In genomic region chr11:64911689-64912088, GRCh38 we compare ENCODE assay signal across 15 cellular contexts. TPM values are rescaled to one million over a fixed set of nuclear protein-coding genes. Genes with fewer than 3 reads are reported as not detected.
A peak's percentile ranks its signal among the peaks of the same experiment; 100 is the strongest.
DNase-seq lines count a peak whose midpoint lies in the region; ATAC-seq and TF ChIP-seq lines count a peak whose summit lies in the region.
"Had no signal": no experiment of that assay in that cellular context is flagged by ENCODE, and none has a peak within 500 bp of the region (broad histone marks: within the 10 kb centered on the region; RNA-seq: fewer than 3 reads in every experiment).

No MANE protein-coding gene starts in this region.

- H3K4me3 ChIP-seq in neuronal stem cell (ENCODE audit: low read length in 2 of 2) (no peak overlapping the region), right atrium auricular region (no peak overlapping the region)

- H2BK5ac ChIP-seq in neuronal stem cell (ENCODE audit: low read length), result no peak overlapping the region

- no peak overlapping the region for H2BK15ac ChIP-seq in neuronal stem cell (ENCODE audit: low read length)

- TF ChIP-seq CTCF in right atrium auricular region (IDR thresholded peaks at IDR 0.05), result no peak

- no peak overlapping the region for H4K8ac ChIP-seq in neuronal stem cell (ENCODE audit: low read depth, low read length)

- peaks cover under 1% of the 10 kb centered on the region for H3K79me1 ChIP-seq in neuronal stem cell (ENCODE audit: low read depth, low read length)

- no peak overlapping the region for H2AFZ ChIP-seq in neuronal stem cell (ENCODE audit: low read length)

- peaks cover 29% of the 10 kb centered on the region for H3K36me3 Mint-ChIP-seq in activated CD4-positive, alpha-beta T cell treated with anti-CD3 and anti-CD28 coated beads, Interleukin-2, amount 10 ng/mL, durations not matched to agents 24 days and 14 days (ENCODE audit: low read depth)
- H3K36me3 Mint-ChIP-seq in activated naive CD4-positive, alpha-beta T cell treated with anti-CD3 and anti-CD28 coated beads, Interleukin-2, amount 10 ng/mL, durations not matched to agents 7 days and 5 days, result peaks cover 25% of the 10 kb centered on the region
- H3K36me3 Mint-ChIP-seq in natural killer cell treated with Interleukin-12 subunit alpha and Interleukin-12 subunit beta and Interleukin-15 and Interleukin-18, amount 100 ng/mL, for 72 hours, result no peaks in the 10 kb centered on the region

- no peaks in the 10 kb centered on the region for H3K9me3 Mint-ChIP-seq in activated CD4-positive, alpha-beta T cell treated with anti-CD3 and anti-CD28 coated beads, Interleukin-2, amount 10 ng/mL, durations not matched to agents 24 days and 14 days
- no peaks in the 10 kb centered on the region for H3K9me3 Mint-ChIP-seq in activated naive CD4-positive, alpha-beta T cell treated with anti-CD3 and anti-CD28 coated beads, Interleukin-2, amount 10 ng/mL, durations not matched to agents 7 days and 5 days
- H3K9me3 Mint-ChIP-seq in natural killer cell treated with Interleukin-12 subunit alpha and Interleukin-12 subunit beta and Interleukin-15 and Interleukin-18, amount 100 ng/mL, for 72 hours, result no peaks in the 10 kb centered on the region
- H3K9me3 Mint-ChIP-seq: CD4-positive, alpha-beta T cell; H9 had no signal

- peaks cover 34 to 56% of the 10 kb centered on the region in 2 donors for H3K36me3 ChIP-seq in neuronal stem cell (replicated peaks in 1 of 2; ENCODE audit: control insufficient read depth in 2 of 2, insufficient read depth in 2 of 2, low read length in 2 of 2)
- peaks cover 73% of the 10 kb centered on the region for H3K36me3 ChIP-seq in right atrium auricular region

- no peak overlapping the region for H3K9ac ChIP-seq in neuronal stem cell (ENCODE audit: low read depth, low read length, poor library complexity)

- DNase-seq in activated CD4-positive, alpha-beta T cell treated with anti-CD3 and anti-CD28 coated beads, Interleukin-2, amount 10 ng/mL, durations not matched to agents 24 days and 14 days, result no peak
- DNase-seq in activated CD4-positive, alpha-beta T cell treated with anti-CD3 and anti-CD28 coated beads, Interleukin-2, amount 50 U/mL, for 48 hours, result no peak
- DNase-seq in activated naive CD4-positive, alpha-beta T cell treated with anti-CD3 and anti-CD28 coated beads, Interleukin-2, amount 10 ng/mL, durations not matched to agents 7 days and 5 days, result no peak
- DNase-seq in activated naive CD4-positive, alpha-beta T cell treated with Interleukin-2 at 50 U/mL for 16 hours, result no peak
- DNase-seq in neuronal stem cell (ENCODE audit: low spot score) (no peak), right atrium auricular region (ENCODE audit: low spot score) (no peak)
- DNase-seq in natural killer cell treated with Interleukin-12 subunit alpha and Interleukin-12 subunit beta and Interleukin-15 and Interleukin-18, amount 100 ng/mL, for 72 hours (ENCODE audit: low spot score), result no peak
- DNase-seq: AML-193; C1 segment of cervical spinal cord; CD4-positive, alpha-beta T cell; DMS79; GOT3; H9; IMR-90 had no signal

- no peak overlapping the region for H3K4me2 ChIP-seq in neuronal stem cell (ENCODE audit: insufficient read depth, low read length, poor library complexity, severe bottlenecking)

- H3K4ac ChIP-seq in neuronal stem cell (ENCODE audit: low read length), result no peak overlapping the region

- no peak overlapping the region for H3K27ac ChIP-seq in neuronal stem cell (replicated peaks; ENCODE audit: low read length)
- no peak overlapping the region for H3K27ac ChIP-seq in right atrium auricular region

- no peak overlapping the region for H2BK12ac ChIP-seq in neuronal stem cell (ENCODE audit: low read length)

- no CpG with 5 or more reads among the region's 9 CpGs for WGBS in neuronal stem cell (ENCODE audit: extremely low coverage in 2 of 2, insufficient read length in 2 of 2, insufficient replicate concordance in 1 of 2), 2 donors

- H3K4me1 ChIP-seq in neuronal stem cell (ENCODE audit: control insufficient read depth in 2 of 2, insufficient read depth in 1 of 2, low read depth in 1 of 2, low read length in 2 of 2) (peaks cover 6% of the 10 kb centered on the region in 2 donors), right atrium auricular region (peaks cover 0 to 16% of the 10 kb centered on the region in 2 donors)

- H3K4me3 Mint-ChIP-seq in activated CD4-positive, alpha-beta T cell treated with anti-CD3 and anti-CD28 coated beads, Interleukin-2, amount 10 ng/mL, durations not matched to agents 24 days and 14 days, result no peak overlapping the region
- H3K4me3 Mint-ChIP-seq in activated naive CD4-positive, alpha-beta T cell treated with anti-CD3 and anti-CD28 coated beads, Interleukin-2, amount 10 ng/mL, durations not matched to agents 7 days and 5 days, result no peak overlapping the region
- H3K4me3 Mint-ChIP-seq in natural killer cell treated with Interleukin-12 subunit alpha and Interleukin-12 subunit beta and Interleukin-15 and Interleukin-18, amount 100 ng/mL, for 72 hours, result no peak overlapping the region
- H3K4me3 Mint-ChIP-seq: CD4-positive, alpha-beta T cell; H9 had no signal

- no peak for ATAC-seq in natural killer cell treated with Interleukin-12 subunit alpha and Interleukin-12 subunit beta and Interleukin-15 and Interleukin-18, amount 100 ng/mL, for 72 hours

- no peak overlapping the region for H2BK120ac ChIP-seq in neuronal stem cell (ENCODE audit: low read depth, low read length)

- peak overlapping the region; percentile 47 for H3K27ac Mint-ChIP-seq in activated CD4-positive, alpha-beta T cell treated with anti-CD3 and anti-CD28 coated beads, Interleukin-2, amount 10 ng/mL, durations not matched to agents 24 days and 14 days
- H3K27ac Mint-ChIP-seq in activated naive CD4-positive, alpha-beta T cell treated with anti-CD3 and anti-CD28 coated beads, Interleukin-2, amount 10 ng/mL, durations not matched to agents 7 days and 5 days, result peak overlapping the region; percentile 70
- no peak overlapping the region for H3K27ac Mint-ChIP-seq in natural killer cell treated with Interleukin-12 subunit alpha and Interleukin-12 subunit beta and Interleukin-15 and Interleukin-18, amount 100 ng/mL, for 72 hours
- H3K27ac Mint-ChIP-seq: CD4-positive, alpha-beta T cell had no signal

- H3K27me3 ChIP-seq in neuronal stem cell (ENCODE audit: control insufficient read depth in 3 of 3, insufficient read depth in 3 of 3, low read depth in 1 of 3, low read length in 3 of 3) (no peaks in the 10 kb centered on the region), right atrium auricular region (no peaks in the 10 kb centered on the region)

- CTCF ChIA-PET in activated naive CD4-positive, alpha-beta T cell treated with anti-CD3 and anti-CD28 coated beads, Interleukin-2, amount 10 ng/mL, durations not matched to agents 7 days and 5 days (lab: Charles Lee), result interaction anchor here (1.0 to 1.4 kb wide), 2 partner anchors 18 to 199 kb away, joined by 3 to 5 read pairs; no protein-coding TSS in a partner anchor

- H2AK5ac ChIP-seq in neuronal stem cell (ENCODE audit: low read depth, low read length), result no peak overlapping the region

- H3K4me1 Mint-ChIP-seq in activated CD4-positive, alpha-beta T cell treated with anti-CD3 and anti-CD28 coated beads, Interleukin-2, amount 10 ng/mL, durations not matched to agents 24 days and 14 days, result peaks cover 13% of the 10 kb centered on the region
- H3K4me1 Mint-ChIP-seq in activated naive CD4-positive, alpha-beta T cell treated with anti-CD3 and anti-CD28 coated beads, Interleukin-2, amount 10 ng/mL, durations not matched to agents 7 days and 5 days, result peaks cover 18% of the 10 kb centered on the region
- H3K4me1 Mint-ChIP-seq in natural killer cell treated with Interleukin-12 subunit alpha and Interleukin-12 subunit beta and Interleukin-15 and Interleukin-18, amount 100 ng/mL, for 72 hours (ENCODE audit: low read depth in 2 of 2), result peaks cover 9 to 12% of the 10 kb centered on the region in 2 donors

- H3K18ac ChIP-seq in neuronal stem cell (ENCODE audit: low read length), result no peak overlapping the region

- H3K27me3 Mint-ChIP-seq in activated CD4-positive, alpha-beta T cell treated with anti-CD3 and anti-CD28 coated beads, Interleukin-2, amount 10 ng/mL, durations not matched to agents 24 days and 14 days, result no peaks in the 10 kb centered on the region
- no peaks in the 10 kb centered on the region for H3K27me3 Mint-ChIP-seq in activated naive CD4-positive, alpha-beta T cell treated with anti-CD3 and anti-CD28 coated beads, Interleukin-2, amount 10 ng/mL, durations not matched to agents 7 days and 5 days
- H3K27me3 Mint-ChIP-seq in natural killer cell treated with Interleukin-12 subunit alpha and Interleukin-12 subunit beta and Interleukin-15 and Interleukin-18, amount 100 ng/mL, for 72 hours, result no peaks in the 10 kb centered on the region
- H3K27me3 Mint-ChIP-seq: CD4-positive, alpha-beta T cell had no signal

- H3K23ac ChIP-seq in neuronal stem cell (ENCODE audit: low read depth, low read length, poor library complexity), result peak overlapping the region; percentile 57

- intact Hi-C loops in activated CD4-positive, alpha-beta T cell treated with anti-CD3 and anti-CD28 coated beads, Interleukin-2, amount 10 ng/mL, durations not matched to agents 24 days and 14 days (cut with micrococcal nuclease), result no loop called here

- no peak overlapping the region for H4K91ac ChIP-seq in neuronal stem cell (ENCODE audit: low read depth, low read length, poor library complexity)

- H3K14ac ChIP-seq in neuronal stem cell (ENCODE audit: low read length), result no peak overlapping the region

- H3K9me3 ChIP-seq in neuronal stem cell (replicated peaks in 1 of 2; ENCODE audit: control insufficient read depth in 2 of 2, insufficient read depth in 1 of 2, low read depth in 1 of 2, low read length in 2 of 2), result no peaks in the 10 kb centered on the region
- H3K9me3 ChIP-seq in right atrium auricular region, result no peaks in the 10 kb centered on the region

RNA-seq across cellular contexts. Expression of gene ATG2A, which starts 5.3 kb away (rescaled TPM):
- total RNA-seq in activated CD4-positive, alpha-beta T cell treated with anti-CD3 and anti-CD28 coated beads, Interleukin-2, amount 10 ng/mL, durations not matched to agents 24 days and 14 days, result 22.5 and 23.1 TPM in 2 replicates
- 5.3 TPM for polyA plus RNA-seq in neuronal stem cell (2013, experiment 1 of 2)
- 5.5 TPM for polyA plus RNA-seq in neuronal stem cell (2013, experiment 2 of 2)
- 10 to 100 TPM; 24.1 to 31.9 TPM for total RNA-seq in natural killer cell treated with Interleukin-12 subunit alpha and Interleukin-12 subunit beta and Interleukin-15 and Interleukin-18, amount 100 ng/mL, for 72 hours
- total RNA-seq in right atrium auricular region, result 10 to 100 TPM; 16.0 to 24.1 TPM

RNA-seq across cellular contexts. Expression of gene PPP2R5B, which starts 12.8 kb away (rescaled TPM):
- total RNA-seq in activated CD4-positive, alpha-beta T cell treated with anti-CD3 and anti-CD28 coated beads, Interleukin-2, amount 10 ng/mL, durations not matched to agents 24 days and 14 days, result 11.4 and 16.7 TPM in 2 replicates
- polyA plus RNA-seq in neuronal stem cell (2013, experiment 1 of 2), result 5.7 TPM
- polyA plus RNA-seq in neuronal stem cell (2013, experiment 2 of 2), result 6.1 TPM
- total RNA-seq in natural killer cell treated with Interleukin-12 subunit alpha and Interleukin-12 subunit beta and Interleukin-15 and Interleukin-18, amount 100 ng/mL, for 72 hours, result 10 to 100 TPM; 32.6 to 35.6 TPM
- 10 to 100 TPM; 21.5 to 23.0 TPM for total RNA-seq in right atrium auricular region

RNA-seq across cellular contexts. Expression of gene GPHA2, which starts 24.0 kb away (rescaled TPM):
- total RNA-seq in activated CD4-positive, alpha-beta T cell treated with anti-CD3 and anti-CD28 coated beads, Interleukin-2, amount 10 ng/mL, durations not matched to agents 24 days and 14 days, result not detected in 2 replicates
- polyA plus RNA-seq in neuronal stem cell (2013, experiment 1 of 2), result 0.84 TPM
- polyA plus RNA-seq in neuronal stem cell (2013, experiment 2 of 2), result 0.89 TPM
- total RNA-seq in natural killer cell treated with Interleukin-12 subunit alpha and Interleukin-12 subunit beta and Interleukin-15 and Interleukin-18, amount 100 ng/mL, for 72 hours, result not detected
- total RNA-seq in right atrium auricular region, result not detected
- total RNA-seq: HT-29, IMR-90 had no signal
- polyA plus RNA-seq: IMR-90 had no signal

RNA-seq across cellular contexts. Expression of gene EHD1, which starts 33.3 kb away (rescaled TPM):
- total RNA-seq in activated CD4-positive, alpha-beta T cell treated with anti-CD3 and anti-CD28 coated beads, Interleukin-2, amount 10 ng/mL, durations not matched to agents 24 days and 14 days, result 93.0 and 101 TPM in 2 replicates
- 24.4 TPM for polyA plus RNA-seq in neuronal stem cell (2013, experiment 1 of 2)
- polyA plus RNA-seq in neuronal stem cell (2013, experiment 2 of 2), result 23.3 TPM
- 100 to 1,000 TPM; 202 to 235 TPM for total RNA-seq in natural killer cell treated with Interleukin-12 subunit alpha and Interleukin-12 subunit beta and Interleukin-15 and Interleukin-18, amount 100 ng/mL, for 72 hours
- total RNA-seq in right atrium auricular region, result 10 to 100 TPM; 29.5 to 34.1 TPM

Comparison
In these comparisons a context has a peak if more than half of its experiments do, and no peak if none do; other contexts are left out.
1. H3K27ac Mint-ChIP-seq: peak in activated CD4-positive, alpha-beta T cell treated with anti-CD3 and anti-CD28 coated beads, Interleukin-2, amount 10 ng/mL, durations not matched to agents 24 days and 14 days (single experiment) and activated naive CD4-positive, alpha-beta T cell treated with anti-CD3 and anti-CD28 coated beads, Interleukin-2, amount 10 ng/mL, durations not matched to agents 7 days and 5 days (single experiment); none in natural killer cell treated with Interleukin-12 subunit alpha and Interleukin-12 subunit beta and Interleukin-15 and Interleukin-18, amount 100 ng/mL, for 72 hours (0 of 2).